ENCODE assay signal across 1 cellular context in genomic region chr7:151586531-151587270, GRCh38.
TF ChIP-seq lines count a peak whose summit lies in the region.

No MANE protein-coding gene starts in this region.

TF ChIP-seq in WTC11, 78 proteins besides CTCF, POLR2A, EP300 and RAD21 (continued from another document):
- TF ChIP-seq FOXP4 (CRISPR knock-in tag; IDR thresholded peaks at IDR 0.05) (no peak), ATF3 (CRISPR knock-in tag; conservative IDR thresholded peaks at IDR 0.05) (no peak), NR2C2 (CRISPR knock-in tag; IDR thresholded peaks at IDR 0.05) (no peak), STAT6 (CRISPR knock-in tag; conservative IDR thresholded peaks at IDR 0.05; ENCODE audit: low read depth) (no peak), RORB (CRISPR knock-in tag; IDR thresholded peaks at IDR 0.05) (no peak), TCF7 (CRISPR knock-in tag; IDR thresholded peaks at IDR 0.05; ENCODE audit: low read depth) (no peak), GRHL2 (CRISPR knock-in tag; IDR thresholded peaks at IDR 0.05; ENCODE audit: insufficient replicate concordance, severe bottlenecking) (no peak), PRRX2 (CRISPR knock-in tag; IDR thresholded peaks at IDR 0.05) (no peak), E2F5 (CRISPR knock-in tag; IDR thresholded peaks at IDR 0.05) (no peak), FOXP1 (CRISPR knock-in tag; IDR thresholded peaks at IDR 0.05; ENCODE audit: borderline replicate concordance) (no peak), MAX (CRISPR knock-in tag; IDR thresholded peaks at IDR 0.05) (no peak), IRF1 (CRISPR knock-in tag; IDR thresholded peaks at IDR 0.05) (no peak), ESRRA (CRISPR knock-in tag; IDR thresholded peaks at IDR 0.05; ENCODE audit: borderline replicate concordance) (no peak)
